In genomic region chr22:46589871-46590271, GRCh38 we compare ENCODE assay signal across 17 cellular contexts. TPM values are rescaled to one million over a fixed set of nuclear protein-coding genes. Genes with fewer than 3 reads are reported as not detected.
DNase-seq lines count a peak whose midpoint lies in the region; TF ChIP-seq lines count a peak whose summit lies in the region.
"Had no signal": no experiment of that assay in that cellular context is flagged by ENCODE, and none has a peak within 500 bp of the region (broad histone marks: within the 10 kb centered on the region; RNA-seq: fewer than 3 reads in every experiment).

No MANE protein-coding gene starts in this region.

- peaks cover 95% of the 10 kb centered on the region for H3K4me1 ChIP-seq in left ventricle myocardium inferior

- H3K4me3 Mint-ChIP-seq in CD14-positive monocyte (no peak overlapping the region), IgD-negative memory B cell (peak overlapping the region in 2 of 4 donors; percentile 90 to 95), neural crest cell (no peak overlapping the region)

- no peaks in the 10 kb centered on the region for H3K9me3 ChIP-seq in left ventricle myocardium inferior (replicated peaks)

- no peaks in the 10 kb centered on the region for H3K27me3 ChIP-seq in left ventricle myocardium inferior (ENCODE audit: low read depth)

- H3K36me3 ChIP-seq in left ventricle myocardium inferior: no peaks in the 10 kb centered on the region

- DNase-seq in CD14-positive monocyte (ENCODE audit: low spot score) (no peak), left ventricle myocardium inferior (no peak), neural crest cell (ENCODE audit: low read depth, low spot score) (no peak), NCI-H2029 treated with DMSO at 0.1 percent for 48 hours (lab: John Stamatoyannopoulos, UW) (no peak), cortex of kidney (lab: John Stamatoyannopoulos, UW) (no peak), NCI-H345 (lab: John Stamatoyannopoulos, UW) (no peak), EL (no peak)
- DNase-seq: GDM1; hypothalamus; Karpas-422; NCI-H1048; NCI-H2081; NCI-H510A; stimulated activated naive CD4-positive, alpha-beta T cell treated with Interleukin-2 at 50 U/mL for 16 hours; trophoblast cell had no signal

- H3K27ac Mint-ChIP-seq in CD14-positive monocyte (peak overlapping the region; percentile 41 to 97 (median 80)), IgD-negative memory B cell (peak overlapping the region; percentile 53 to 100 (median 98)), neural crest cell (ENCODE audit: unreplicated experiment) (peak overlapping the region; percentile 43)

- H3K9me3 Mint-ChIP-seq in CD14-positive monocyte: no peaks in the 10 kb centered on the region
- H3K9me3 Mint-ChIP-seq in IgD-negative memory B cell: no peaks in the 10 kb centered on the region
- no peaks in the 10 kb centered on the region for H3K9me3 Mint-ChIP-seq in neural crest cell

- intact Hi-C loops in CD14-positive monocyte (cut with micrococcal nuclease): loop anchor here in 1 of 2 donors (10.0 kb wide), 1 partner anchor 145 kb away; the partner anchor contains the start of gene CERK
- intact Hi-C loops in left ventricle myocardium inferior (cut with micrococcal nuclease): no loop called here

- H3K36me3 Mint-ChIP-seq in CD14-positive monocyte (peaks cover 8 to 17% of the 10 kb centered on the region in 2 donors), IgD-negative memory B cell (peaks cover 1% of the 10 kb centered on the region), neural crest cell (ENCODE audit: low read depth) (no peaks in the 10 kb centered on the region)

- H3K27ac ChIP-seq in left ventricle myocardium inferior (replicated peaks): peak overlapping the region; percentile 94
- H3K27ac ChIP-seq: VCaP had no signal

- peaks cover 0 to 1% (median 0%) of the 10 kb centered on the region in 3 donors for H3K27me3 Mint-ChIP-seq in CD14-positive monocyte (ENCODE audit: low read depth in 3 of 3)
- H3K27me3 Mint-ChIP-seq in IgD-negative memory B cell: peaks cover 3% of the 10 kb centered on the region
- H3K27me3 Mint-ChIP-seq in neural crest cell (ENCODE audit: low read depth): peaks cover 8% of the 10 kb centered on the region

- H3K4me1 Mint-ChIP-seq in CD14-positive monocyte (peaks cover 69% of the 10 kb centered on the region), IgD-negative memory B cell (peaks cover 24 to 49% (median 45%) of the 10 kb centered on the region in 3 donors), neural crest cell (peaks cover 11% of the 10 kb centered on the region)

- no peak for TF ChIP-seq CTCF in CD14-positive monocyte (IDR thresholded peaks at IDR 0.05)
- TF ChIP-seq CTCF in left ventricle myocardium inferior (IDR thresholded peaks at IDR 0.05; ENCODE audit: borderline replicate concordance): no peak
- TF ChIP-seq CTCF in neural crest cell (conservative IDR thresholded peaks at IDR 0.05): no peak

- peak overlapping the region; percentile 35 for H3K4me3 ChIP-seq in left ventricle myocardium inferior

RNA-seq across cellular contexts. Expression of gene GRAMD4, which starts 30.3 kb away (rescaled TPM):
- 10 to 100 TPM in 1 of 2 donors, 1 to 10 TPM in 1; 9.5 to 12.6 TPM for polyA plus RNA-seq in CD14-positive monocyte
- 18.4 TPM for polyA plus RNA-seq in IgD-negative memory B cell
- total RNA-seq in left ventricle myocardium inferior: 77.6 TPM
- 32.3 and 34.1 TPM in 2 replicates for total RNA-seq in neural crest cell

RNA-seq across cellular contexts. Expression of gene CELSR1, which starts 52.5 kb away (rescaled TPM):
- polyA plus RNA-seq in CD14-positive monocyte: not detected
- polyA plus RNA-seq in IgD-negative memory B cell: 5.2 TPM
- total RNA-seq in left ventricle myocardium inferior: 8.9 TPM
- total RNA-seq in neural crest cell: 5.1 and 5.4 TPM in 2 replicates

Comparison
In these comparisons a context has a peak if more than half of its experiments do, and no peak if none do; other contexts are left out.
1. H3K27ac Mint-ChIP-seq: peak in every context shown above with its lines; median percentile 98 in IgD-negative memory B cell; 80 in CD14-positive monocyte; 43 in neural crest cell.